Comparison of ENCODE assay signal across 1 cellular context in the genomic region with DNA sequence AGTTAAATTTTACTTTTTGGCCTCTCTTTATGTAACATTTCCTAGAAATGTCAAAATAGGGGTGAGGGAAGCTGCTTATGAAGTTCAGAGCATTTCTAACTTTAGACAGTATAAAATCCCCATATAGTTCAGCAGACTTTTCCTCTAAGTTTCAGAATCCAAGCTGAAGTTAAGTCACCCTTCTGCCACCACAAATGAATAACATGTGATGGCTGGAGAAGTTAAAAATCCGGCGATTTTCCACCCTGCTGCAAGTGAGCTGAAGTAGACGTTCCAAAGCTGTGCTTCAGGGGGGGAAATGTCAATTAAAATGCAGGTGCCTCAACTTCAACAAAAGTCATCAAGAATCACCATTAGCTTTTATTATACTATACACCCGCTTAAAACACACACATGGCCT.
TF ChIP-seq lines count a peak whose summit lies in the region.

No MANE protein-coding gene starts in this region.

TF ChIP-seq in K562, 482 proteins besides CTCF, POLR2A, EP300 and RAD21:
- no peak for TF ChIP-seq GABPB2 (CRISPR knock-in tag; conservative IDR thresholded peaks at IDR 0.05)
TF ChIP-seq in K562: peak in this region for 0.
